In the genomic region with DNA sequence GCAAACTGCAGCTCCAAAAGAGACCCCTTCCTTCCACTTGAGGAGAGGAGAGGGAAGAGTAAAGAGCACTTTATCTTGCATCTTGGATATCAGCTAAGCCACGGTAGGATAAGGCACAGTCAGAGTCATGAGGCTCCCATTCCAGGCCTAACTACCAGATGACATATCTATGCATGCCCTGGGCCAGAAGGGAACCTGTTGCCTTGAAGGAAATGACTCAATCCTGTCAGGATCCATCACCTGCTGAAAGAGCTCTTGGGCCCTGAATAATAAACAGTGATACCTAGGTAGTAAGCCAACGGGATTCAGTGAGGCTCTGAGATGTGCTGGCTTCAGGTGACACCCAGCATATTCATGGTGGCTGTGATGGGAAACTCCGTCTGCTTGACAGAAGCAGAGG, we compare ENCODE assay signal across 14 cellular contexts.
"Had no signal": no experiment of that assay in that cellular context is flagged by ENCODE, and none has a peak within 500 bp of the region (broad histone marks: within the 10 kb centered on the region; RNA-seq: fewer than 3 reads in every experiment).

No MANE protein-coding gene starts in this region.

- H3K27me3 ChIP-seq: adrenal gland, colonic mucosa, gastroesophageal sphincter, heart left ventricle, testis, upper lobe of right lung had no signal

- H3K9me3 ChIP-seq: adrenal gland, colonic mucosa, gastroesophageal sphincter, heart left ventricle, testis, upper lobe of right lung had no signal

- H3K4me1 ChIP-seq: adrenal gland, colonic mucosa, gastroesophageal sphincter, testis, upper lobe of right lung had no signal

- H3K27ac ChIP-seq: adrenal gland, colonic mucosa, gastroesophageal sphincter, heart left ventricle, testis, upper lobe of right lung had no signal

- DNase-seq: activated CD4-positive, alpha-beta memory T cell treated with anti-CD3 and anti-CD28 coated beads for 36 hours; activated CD4-positive, alpha-beta T cell treated with anti-CD3 and anti-CD28 coated beads for 36 hours; activated gamma-delta T cell treated with Interleukin-2 at 50 U/mL for 16 hours; activated T-cell treated with anti-CD3 and anti-CD28 coated beads for 4 hours; adrenal gland; colonic mucosa; heart left ventricle; immature natural killer cell; left cardiac atrium; nucleus accumbens; stimulated activated CD4-positive, alpha-beta T cell treated with anti-CD3 and anti-CD28 coated beads, Interleukin-4, amount 100 ng/mL, for 24 hours; testis; upper lobe of right lung had no signal

- H3K36me3 ChIP-seq: adrenal gland, colonic mucosa, gastroesophageal sphincter, heart left ventricle, upper lobe of right lung had no signal

- H3K4me3 ChIP-seq: adrenal gland, colonic mucosa, gastroesophageal sphincter, heart left ventricle, testis, upper lobe of right lung had no signal
